In genomic region chr11:16804104-16804947, GRCh38 we compare ENCODE assay signal across 1 cellular context.
A peak's percentile ranks its signal among the peaks of the same experiment; 100 is the strongest.
TF ChIP-seq lines count a peak whose summit lies in the region.

No MANE protein-coding gene starts in this region.

TF ChIP-seq in HepG2, 621 proteins besides CTCF, POLR2A, EP300 and RAD21 (continued from another document and continues in another):
- TF ChIP-seq ZNF574 (CRISPR knock-in tag; IDR thresholded peaks at IDR 0.05): no peak
- no peak for TF ChIP-seq ZNF10 (CRISPR knock-in tag; IDR thresholded peaks at IDR 0.05; ENCODE audit: borderline replicate concordance, low read depth)
- no peak for TF ChIP-seq ZNF740 (CRISPR knock-in tag; IDR thresholded peaks at IDR 0.05)
- TF ChIP-seq KDM5B (CRISPR knock-in tag; IDR thresholded peaks at IDR 0.05; ENCODE audit: borderline replicate concordance): no peak
- 0 out of 2 replicates have a peak, but pooled peaks have one; percentile 38 for TF ChIP-seq ZNF710 (CRISPR knock-in tag; IDR thresholded peaks at IDR 0.05; ENCODE audit: borderline replicate concordance)
- peak; percentile 40; the same call in 1 of the 2 replicates for TF ChIP-seq ZNF263 (CRISPR knock-in tag; IDR thresholded peaks at IDR 0.05)
- TF ChIP-seq ZNF292 (CRISPR knock-in tag; IDR thresholded peaks at IDR 0.05; ENCODE audit: borderline replicate concordance, low read depth): no peak
- TF ChIP-seq HMG20A (CRISPR knock-in tag; IDR thresholded peaks at IDR 0.05; ENCODE audit: borderline replicate concordance): peak; percentile 39; the same call in 1 of the 2 replicates
- peak; percentile 33; the same call in 1 of the 2 replicates for TF ChIP-seq ZNF788 (CRISPR knock-in tag; IDR thresholded peaks at IDR 0.05; ENCODE audit: borderline replicate concordance)
- peak; percentile 67 for TF ChIP-seq ARID5B (CRISPR knock-in tag; IDR thresholded peaks at IDR 0.05)
- 0 out of 2 replicates have a peak, but pooled peaks have one; percentile 23 for TF ChIP-seq TCF7 (IDR thresholded peaks at IDR 0.05; ENCODE audit: low read depth)
- no peak for TF ChIP-seq POLR2AphosphoS5 (IDR thresholded peaks at IDR 0.05; ENCODE audit: low read depth, low read length)
- TF ChIP-seq PHF20 (CRISPR knock-in tag; IDR thresholded peaks at IDR 0.05): no peak
- no peak for TF ChIP-seq FOXJ3 (CRISPR knock-in tag; IDR thresholded peaks at IDR 0.05; ENCODE audit: borderline replicate concordance)
- peak; percentile 25 to 49; a peak in 2 of 4 replicates for TF ChIP-seq NR2F1 (CRISPR knock-in tag; IDR thresholded peaks at IDR 0.05)
- no peak for TF ChIP-seq JDP2 (CRISPR knock-in tag; IDR thresholded peaks at IDR 0.05; ENCODE audit: borderline replicate concordance)
- TF ChIP-seq SAP130 (CRISPR knock-in tag; IDR thresholded peaks at IDR 0.05; ENCODE audit: low read depth): peak; percentile 50
- TF ChIP-seq ZBTB39 (CRISPR knock-in tag; IDR thresholded peaks at IDR 0.05): no peak
- TF ChIP-seq BCL6 (CRISPR knock-in tag; IDR thresholded peaks at IDR 0.05): peak; percentile 58
- 0 out of 2 replicates have a peak, but pooled peaks have one; percentile 30 for TF ChIP-seq CREM (IDR thresholded peaks at IDR 0.05)
- TF ChIP-seq CREM (CRISPR knock-in tag; IDR thresholded peaks at IDR 0.05): no peak
- peak; percentile 34; the same call in 1 of the 2 replicates for TF ChIP-seq FOXP4 (CRISPR knock-in tag; IDR thresholded peaks at IDR 0.05)
- TF ChIP-seq RXRB (CRISPR knock-in tag; IDR thresholded peaks at IDR 0.05; ENCODE audit: borderline replicate concordance): peak; percentile 82
- no peak for TF ChIP-seq ZNF382 (CRISPR knock-in tag; IDR thresholded peaks at IDR 0.05; ENCODE audit: borderline replicate concordance)
- TF ChIP-seq RBM22 (optimal IDR thresholded peaks at IDR 0.05; ENCODE audit: low read length): peak; percentile 56
- TF ChIP-seq ZFP91 (CRISPR knock-in tag; IDR thresholded peaks at IDR 0.05; ENCODE audit: borderline replicate concordance): 0 out of 2 replicates have a peak, but pooled peaks have one; percentile 16
- peak; percentile 89 for TF ChIP-seq PRDM10 (CRISPR knock-in tag; IDR thresholded peaks at IDR 0.05; ENCODE audit: low read depth)
- no peak for TF ChIP-seq POLR2AphosphoS2 (IDR thresholded peaks at IDR 0.05; ENCODE audit: low read depth, low read length)
- no peak for TF ChIP-seq ZNF484 (CRISPR knock-in tag; IDR thresholded peaks at IDR 0.05; ENCODE audit: borderline replicate concordance, low read depth)
- peak; percentile 51; the same call in 1 of the 2 replicates for TF ChIP-seq TBX2 (CRISPR knock-in tag; IDR thresholded peaks at IDR 0.05; ENCODE audit: borderline replicate concordance)
- no peak for TF ChIP-seq ZNF839 (CRISPR knock-in tag; IDR thresholded peaks at IDR 0.05; ENCODE audit: borderline replicate concordance)
- TF ChIP-seq HOMEZ (CRISPR knock-in tag; IDR thresholded peaks at IDR 0.05; ENCODE audit: low read depth): peak; percentile 27; the same call in 1 of the 2 replicates
- peak; percentile 31; the same call in 1 of the 2 replicates for TF ChIP-seq NR2F2 (IDR thresholded peaks at IDR 0.05; ENCODE audit: borderline replicate concordance, low read depth)
- TF ChIP-seq FOXK1 (CRISPR knock-in tag; IDR thresholded peaks at IDR 0.05; ENCODE audit: borderline replicate concordance, low read depth): peak; percentile 49; the same call in 1 of the 2 replicates
- TF ChIP-seq SP5 (CRISPR knock-in tag; IDR thresholded peaks at IDR 0.05; ENCODE audit: borderline replicate concordance, low read depth): no peak
- 0 out of 2 replicates have a peak, but pooled peaks have one; percentile 24 for TF ChIP-seq HDAC1 (CRISPR knock-in tag; IDR thresholded peaks at IDR 0.05)
- TF ChIP-seq ZNF644 (CRISPR knock-in tag; IDR thresholded peaks at IDR 0.05; ENCODE audit: low read depth): 0 out of 2 replicates have a peak, but pooled peaks have one; percentile 9
- TF ChIP-seq ZNF331 (CRISPR knock-in tag; IDR thresholded peaks at IDR 0.05): peak; percentile 33; the same call in 1 of the 2 replicates
